In the genomic region with DNA sequence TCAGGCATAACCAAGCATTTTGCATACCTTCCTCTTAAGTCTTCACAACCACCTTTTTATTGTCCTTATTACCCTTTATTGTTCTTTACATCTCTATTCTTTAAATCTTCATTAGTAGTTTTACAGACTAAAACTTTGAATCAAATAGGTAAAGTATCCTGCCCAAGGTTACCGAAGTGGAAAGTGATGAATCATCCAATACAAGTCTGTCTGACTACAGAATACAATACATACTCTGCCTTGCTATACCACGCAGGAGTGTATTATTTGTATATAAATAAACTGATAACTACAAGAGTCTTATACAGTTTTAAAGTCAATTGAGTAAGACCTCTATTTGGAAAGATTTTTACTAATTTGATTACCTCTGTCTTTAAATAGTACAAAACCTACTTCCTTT, we compare ENCODE assay signal across 11 cellular contexts.
DNase-seq lines count a peak whose midpoint lies in the region; ATAC-seq and TF ChIP-seq lines count a peak whose summit lies in the region.
"Had no signal": no experiment of that assay in that cellular context is flagged by ENCODE, and none has a peak within 500 bp of the region (broad histone marks: within the 10 kb centered on the region; RNA-seq: fewer than 3 reads in every experiment).

No MANE protein-coding gene starts in this region.

- no peaks in the 10 kb centered on the region for H3K27me3 ChIP-seq in neural progenitor cell

- peak overlapping the region; percentile 48 for H3K4me3 Mint-ChIP-seq in activated naive CD8-positive, alpha-beta T cell treated with anti-CD3 and anti-CD28 coated beads, Interleukin-2, amount 10 ng/mL, durations not matched to agents 7 days and 5 days
- H3K4me3 Mint-ChIP-seq in osteocyte (ENCODE audit: unreplicated experiment): no peak overlapping the region
- no peak overlapping the region for H3K4me3 Mint-ChIP-seq in neural progenitor cell

- no peak overlapping the region for H3K4me3 ChIP-seq in neural progenitor cell

- no peak overlapping the region for H3K4me2 ChIP-seq in neural progenitor cell

- H3K27me3 Mint-ChIP-seq in activated naive CD8-positive, alpha-beta T cell treated with anti-CD3 and anti-CD28 coated beads, Interleukin-2, amount 10 ng/mL, durations not matched to agents 7 days and 5 days: no peaks in the 10 kb centered on the region
- H3K27me3 Mint-ChIP-seq in osteocyte (ENCODE audit: unreplicated experiment): no peaks in the 10 kb centered on the region
- no peaks in the 10 kb centered on the region for H3K27me3 Mint-ChIP-seq in neural progenitor cell (ENCODE audit: insufficient read depth, low read depth)

- peaks cover 82% of the 10 kb centered on the region for H3K79me2 ChIP-seq in neural progenitor cell (ENCODE audit: low read depth)

- ATAC-seq in GM19372 (IDR thresholded peaks at IDR 0.05; ENCODE audit: low read depth, unreplicated experiment) (peak; percentile 44), HG03159 (IDR thresholded peaks at IDR 0.05; ENCODE audit: unreplicated experiment) (peak; percentile 50)
- ATAC-seq in activated naive CD8-positive, alpha-beta T cell treated with anti-CD3 and anti-CD28 coated beads, Interleukin-2, amount 10 ng/mL, durations not matched to agents 7 days and 5 days (ENCODE audit: low read depth): no peak

- H3K4me1 ChIP-seq in neural progenitor cell: peaks cover 5% of the 10 kb centered on the region

- no peaks in the 10 kb centered on the region for H3K9me3 ChIP-seq in neural progenitor cell (ENCODE audit: low read depth)

- H3K36me3 Mint-ChIP-seq in activated naive CD8-positive, alpha-beta T cell treated with anti-CD3 and anti-CD28 coated beads, Interleukin-2, amount 10 ng/mL, durations not matched to agents 7 days and 5 days: peaks cover 27% of the 10 kb centered on the region
- H3K36me3 Mint-ChIP-seq in osteocyte (ENCODE audit: unreplicated experiment) (peaks cover 9% of the 10 kb centered on the region), neural progenitor cell (peaks cover 28% of the 10 kb centered on the region)

- no peaks in the 10 kb centered on the region for H4K20me1 ChIP-seq in neural progenitor cell (ENCODE audit: low read depth)

- DNase-seq in Caki2 (ENCODE audit: low read depth) (peak; percentile 24), osteocyte (ENCODE audit: extremely low spot score, unreplicated experiment) (no peak), NCI-H128 (lab: John Stamatoyannopoulos, UW; ENCODE audit: unreplicated experiment) (no peak), NCI-H2107 (lab: John Stamatoyannopoulos, UW) (no peak), neural progenitor cell (ENCODE audit: low spot score) (no peak)
- DNase-seq in activated naive CD8-positive, alpha-beta T cell treated with anti-CD3 and anti-CD28 coated beads, Interleukin-2, amount 10 ng/mL, durations not matched to agents 7 days and 5 days: no peak
- DNase-seq: cerebellar nuclear complex, head of caudate nucleus, NCI-H774 had no signal

- no peak overlapping the region for H3K9ac ChIP-seq in neural progenitor cell

- no peak overlapping the region for H2AFZ ChIP-seq in neural progenitor cell (replicated peaks)

- POLR2A ChIA-PET in activated naive CD8-positive, alpha-beta T cell treated with anti-CD3 and anti-CD28 coated beads, Interleukin-2, amount 10 ng/mL, durations not matched to agents 7 days and 5 days (lab: Charles Lee): interaction anchor here (1.4 kb wide), 1 partner anchor 9 kb away, joined by 3 read pairs; no protein-coding TSS in a partner anchor

- no peak for TF ChIP-seq CTCF in osteocyte (IDR thresholded peaks at IDR 0.05)
- TF ChIP-seq CTCF in neural progenitor cell (IDR thresholded peaks at IDR 0.05): no peak

- H3K36me3 ChIP-seq in neural progenitor cell: no peaks in the 10 kb centered on the region

- no peak overlapping the region for H3K27ac ChIP-seq in neural progenitor cell

- H3K27ac Mint-ChIP-seq in activated naive CD8-positive, alpha-beta T cell treated with anti-CD3 and anti-CD28 coated beads, Interleukin-2, amount 10 ng/mL, durations not matched to agents 7 days and 5 days: peak overlapping the region; percentile 93
- H3K27ac Mint-ChIP-seq in osteocyte (ENCODE audit: unreplicated experiment) (no peak overlapping the region), neural progenitor cell (no peak overlapping the region)

- peaks cover 55% of the 10 kb centered on the region for H3K4me1 Mint-ChIP-seq in activated naive CD8-positive, alpha-beta T cell treated with anti-CD3 and anti-CD28 coated beads, Interleukin-2, amount 10 ng/mL, durations not matched to agents 7 days and 5 days
- H3K4me1 Mint-ChIP-seq in osteocyte (ENCODE audit: unreplicated experiment) (peaks cover 28% of the 10 kb centered on the region), neural progenitor cell (peaks cover 10% of the 10 kb centered on the region)

- no peaks in the 10 kb centered on the region for H3F3A ChIP-seq in neural progenitor cell (ENCODE audit: low read depth)

- H3K9me3 Mint-ChIP-seq in activated naive CD8-positive, alpha-beta T cell treated with anti-CD3 and anti-CD28 coated beads, Interleukin-2, amount 10 ng/mL, durations not matched to agents 7 days and 5 days: peaks cover 2% of the 10 kb centered on the region
- H3K9me3 Mint-ChIP-seq in osteocyte (ENCODE audit: unreplicated experiment) (peaks cover 13% of the 10 kb centered on the region), neural progenitor cell (peaks cover 15% of the 10 kb centered on the region)

- in situ Hi-C loops in Caki2 (cut with HindIII; ENCODE audit: low pct_unique_long_range_greater_than_20kb, low sequenced_read_pairs): no loop called here
